Comparison of ENCODE assay signal across 25 cellular contexts in the genomic region with DNA sequence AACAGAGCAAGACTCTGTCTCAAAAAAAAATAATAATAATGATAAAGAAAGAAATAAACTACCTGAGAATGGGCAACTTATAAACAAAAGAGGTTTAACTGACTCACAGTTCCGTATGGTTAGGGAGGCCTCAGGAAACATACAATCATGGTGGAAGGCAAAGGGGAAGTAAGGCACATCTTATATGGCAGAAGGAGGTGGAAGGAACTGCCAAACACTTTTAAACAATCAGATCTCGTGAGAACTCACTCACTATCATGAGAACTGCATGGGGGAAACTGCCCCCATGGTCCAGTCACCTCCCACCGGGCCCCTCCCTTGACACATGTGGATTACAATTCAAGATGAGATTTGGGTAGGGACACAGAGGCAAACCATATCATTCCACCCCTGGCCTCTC.
"Had no signal": no experiment of that assay in that cellular context is flagged by ENCODE, and none has a peak within 500 bp of the region (broad histone marks: within the 10 kb centered on the region; RNA-seq: fewer than 3 reads in every experiment).

No MANE protein-coding gene starts in this region.

- H3K9me3 ChIP-seq: esophagus squamous epithelium, gastrocnemius medialis, heart right ventricle, left lung, lower lobe of right lung, mucosa of descending colon had no signal

- H3K27me3 ChIP-seq: esophagus squamous epithelium, gastrocnemius medialis, heart right ventricle, left lung had no signal

- H3K27ac ChIP-seq: epithelial cell of prostate, esophagus squamous epithelium, gastrocnemius medialis, heart right ventricle, left lung, lower lobe of right lung had no signal

- ATAC-seq: effector memory CD8-positive, alpha-beta T cell; esophagus mucosa; gastrocnemius medialis; heart right ventricle; left cardiac atrium; left lung; left ventricle myocardium superior; lower lobe of right lung; mucosa of descending colon; naive thymus-derived CD8-positive, alpha-beta T cell had no signal

- H3K4me3 ChIP-seq: esophagus squamous epithelium, gastrocnemius medialis, heart right ventricle, left lung, lower lobe of right lung, mucosa of descending colon had no signal

- FAIRE-seq: endometrium, islet of Langerhans, keratinocyte had no signal

- DNase-seq: effector CD8-positive, alpha-beta T cell; effector memory CD8-positive, alpha-beta T cell; endodermal cell; erythroblast; esophagus squamous epithelium; foreskin fibroblast; foreskin melanocyte; gastrocnemius medialis; glutamatergic neuron; head of caudate nucleus; heart right ventricle; hippocampal formation; left cardiac atrium; left lung; left ventricle myocardium superior; lower lobe of right lung; mesenchymal stem cell; mucosa of descending colon; naive B cell; naive thymus-derived CD8-positive, alpha-beta T cell had no signal

- H3K36me3 ChIP-seq: esophagus squamous epithelium, gastrocnemius medialis, heart right ventricle, left lung, lower lobe of right lung had no signal
